In genomic region chr1:113363935-113364334, GRCh38 we compare ENCODE assay signal across 26 cellular contexts.
"Had no signal": no experiment of that assay in that cellular context is flagged by ENCODE, and none has a peak within 500 bp of the region (broad histone marks: within the 10 kb centered on the region; RNA-seq: fewer than 3 reads in every experiment).

No MANE protein-coding gene starts in this region.

- ATAC-seq: naive thymus-derived CD8-positive, alpha-beta T cell; natural killer cell treated with Interleukin-12 subunit alpha and Interleukin-12 subunit beta and Interleukin-15 and Interleukin-18, amount 100 ng/mL, for 72 hours; psoas muscle; right cardiac atrium; right lobe of liver; stimulated activated effector memory CD8-positive, alpha-beta T cell treated with anti-CD3 and anti-CD28 coated beads, Interleukin-12 subunit alpha, Interleukin-12 subunit beta, amount 100 ng/mL, for 72 hours; stimulated activated naive B cell treated with anti-CD40 and anti-IgM and Interleukin-4, amounts not matched to agents 10 μg/mL and 1 μg/mL and 100 μg/mL, for 72 hours; upper lobe of right lung had no signal

- H3K4me3 ChIP-seq: ovary, psoas muscle, right lobe of liver, sigmoid colon, stomach, thoracic aorta, tibial artery, transverse colon, upper lobe of right lung, vagina had no signal

- H3K27me3 ChIP-seq: neutrophil, ovary, right lobe of liver, sigmoid colon, stomach, tibial artery, transverse colon, upper lobe of right lung, vagina had no signal

- H3K9me3 ChIP-seq: neutrophil, ovary, psoas muscle, right lobe of liver, sigmoid colon, stomach, thoracic aorta, transverse colon, upper lobe of right lung, vagina had no signal

- DNase-seq: naive thymus-derived CD8-positive, alpha-beta T cell; nephron progenitor cell; occipital lobe; ovary; posterior cingulate gyrus; psoas muscle; right cardiac atrium; right lobe of liver; sigmoid colon; small intestine; stimulated activated CD4-positive, alpha-beta T cell treated with anti-CD3 and anti-CD28 coated beads, Interleukin-15, amount 100 ng/mL, for 24 hours; stimulated activated CD4-positive, alpha-beta T cell treated with anti-CD3 and anti-CD28 coated beads, Interleukin-2, amount 100 ng/mL, for 24 hours; stimulated activated CD4-positive, alpha-beta T cell treated with anti-CD3 and anti-CD28 coated beads, Interleukin-2, amount 100 ng/mL, for 48 hours; stimulated activated CD4-positive, alpha-beta T cell treated with anti-CD3 and anti-CD28 coated beads, Interleukin-4, amount 100 ng/mL, for 24 hours; stimulated activated naive B cell treated with anti-CD40 and anti-IgM and Interleukin-4, amounts not matched to agents 10 μg/mL and 1 μg/mL and 100 μg/mL, for 72 hours; stimulated activated naive CD4-positive, alpha-beta T cell treated with Interleukin-2 at 50 U/mL for 16 hours; stomach; tibial artery; transverse colon; upper lobe of right lung had no signal

- H3K9ac ChIP-seq: parathyroid adenoma had no signal

- H3K36me3 ChIP-seq: neutrophil, ovary, right lobe of liver, sigmoid colon, stomach, thoracic aorta, tibial artery, transverse colon, upper lobe of right lung, vagina had no signal

- H3K27ac ChIP-seq: neutrophil, ovary, parathyroid adenoma, psoas muscle, right lobe of liver, sigmoid colon, stomach, thoracic aorta, tibial artery, transverse colon, upper lobe of right lung, vagina had no signal

- H2AFZ ChIP-seq: parathyroid adenoma had no signal

- H3K79me2 ChIP-seq: parathyroid adenoma had no signal

- H3K4me1 ChIP-seq: parathyroid adenoma, psoas muscle, right lobe of liver, sigmoid colon, stomach, tibial artery, transverse colon, upper lobe of right lung, vagina had no signal
